Comparison of ENCODE assay signal across 8 cellular contexts in genomic region chr1:40668769-40669525, GRCh38. TPM values are rescaled to one million over a fixed set of nuclear protein-coding genes. Genes with fewer than 3 reads are reported as not detected.
DNase-seq lines count a peak whose midpoint lies in the region; ATAC-seq and TF ChIP-seq lines count a peak whose summit lies in the region.

No MANE protein-coding gene starts in this region.

- peak; percentile 69 for DNase-seq in ACHN
- peak; percentile 90 for DNase-seq in NCI-H69 (lab: John Stamatoyannopoulos, UW)
- peak; percentile 80 to 86 for DNase-seq in activated CD4-positive, alpha-beta T cell treated with anti-CD3 and anti-CD28 coated beads, Interleukin-2, amount 50 U/mL, for 4 hours
- peak; percentile 87 for DNase-seq in dermis blood vessel endothelial cell
- peak; percentile 54 to 96 for DNase-seq in lower leg skin (ENCODE audit: low spot score in 2 of 2)
- peak; percentile 69 to 77 (median 76) for DNase-seq in stimulated activated CD4-positive, alpha-beta T cell treated with anti-CD3 and anti-CD28 coated beads, TNF-alpha, amount 100 ng/mL, for 48 hours (ENCODE audit: low read depth in 3 of 3)

- in situ Hi-C loops in ACHN (cut with HindIII; ENCODE audit: low pct_ligation_motif_present, low pct_unique_long_range_greater_than_20kb, low sequenced_read_pairs), result no loop called here

- TF ChIP-seq CTCF in lower leg skin (IDR thresholded peaks at IDR 0.05), result no peak

- intact Hi-C loops in lower leg skin (cut with DNase I; ENCODE audit: low total_unique reads), result no loop called here

- H3K4me3 ChIP-seq in lower leg skin (ENCODE audit: low read depth, poor library complexity, severe bottlenecking), result no peak overlapping the region

- no peak for TF ChIP-seq POLR2A in lower leg skin (IDR thresholded peaks at IDR 0.05)

- 11% methylated on average over 21 of the region's 21 CpGs for WGBS in lower leg skin, 2 donors

- ATAC-seq in GM18868 (IDR thresholded peaks at IDR 0.05; ENCODE audit: unreplicated experiment) (peak; percentile 62), HG03442 (IDR thresholded peaks at IDR 0.05; ENCODE audit: unreplicated experiment) (peak; percentile 51)

RNA-seq across cellular contexts. Expression of gene RIMS3, which starts 3.5 kb away (rescaled TPM):
- total RNA-seq in dermis blood vessel endothelial cell, result 0.28 and 0.34 TPM in 2 replicates
- 1 to 10 TPM; 2.7 to 4.0 (median 3.0) TPM for total RNA-seq in lower leg skin

RNA-seq across cellular contexts. Expression of gene NFYC, which starts 22.6 kb away (rescaled TPM):
- total RNA-seq in dermis blood vessel endothelial cell (19.2 and 29.5 TPM in 2 replicates), lower leg skin (10 to 100 TPM; 53.3 to 94.4 (median 68.0) TPM)
